Comparison of ENCODE assay signal across 2 cellular contexts in the genomic region with DNA sequence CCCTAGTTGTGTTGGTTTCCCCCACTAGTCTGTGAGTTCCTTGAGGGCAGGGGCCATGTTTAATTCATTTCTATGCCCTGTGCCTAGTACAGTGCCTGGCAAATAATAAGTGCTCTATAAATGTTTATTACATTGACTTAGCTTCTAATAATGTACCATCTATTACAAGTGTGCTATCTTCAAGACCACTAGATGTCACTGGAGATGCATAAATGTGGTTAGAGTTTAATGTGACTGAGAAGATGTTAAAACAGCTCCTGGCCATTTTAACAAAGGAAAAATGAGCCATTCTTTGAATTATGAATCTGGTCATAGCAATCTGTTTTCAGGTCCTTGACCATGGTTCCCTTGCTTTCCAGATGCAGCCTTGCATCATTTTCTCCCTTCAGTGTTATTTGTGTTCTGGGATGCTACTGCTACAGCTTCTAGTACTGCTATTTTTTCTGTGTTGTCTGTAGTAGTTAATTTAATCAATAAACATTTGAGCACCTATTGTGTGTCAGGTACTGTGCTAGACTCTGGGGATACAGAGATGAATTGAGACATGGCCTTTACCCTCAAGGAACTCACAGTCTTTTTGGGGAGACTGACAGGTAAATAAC.
TF ChIP-seq lines count a peak whose summit lies in the region.

No MANE protein-coding gene starts in this region.

TF ChIP-seq in GM23338, 12 proteins besides CTCF, POLR2A, EP300 and RAD21:
- TF ChIP-seq ZNF331 (CRISPR knock-in tag; IDR thresholded peaks at IDR 0.05; ENCODE audit: low read depth) (no peak), ZNF114 (CRISPR knock-in tag; IDR thresholded peaks at IDR 0.05) (no peak), EZH2 (IDR thresholded peaks at IDR 0.05; ENCODE audit: low read depth, unreplicated experiment) (no peak), CREB1 (CRISPR knock-in tag; IDR thresholded peaks at IDR 0.05; ENCODE audit: low read depth) (no peak), JUNB (IDR thresholded peaks at IDR 0.05; ENCODE audit: unreplicated experiment) (no peak), POLR2AphosphoS5 (IDR thresholded peaks at IDR 0.05; ENCODE audit: low read depth) (no peak)
- TF ChIP-seq, protein P1, sequence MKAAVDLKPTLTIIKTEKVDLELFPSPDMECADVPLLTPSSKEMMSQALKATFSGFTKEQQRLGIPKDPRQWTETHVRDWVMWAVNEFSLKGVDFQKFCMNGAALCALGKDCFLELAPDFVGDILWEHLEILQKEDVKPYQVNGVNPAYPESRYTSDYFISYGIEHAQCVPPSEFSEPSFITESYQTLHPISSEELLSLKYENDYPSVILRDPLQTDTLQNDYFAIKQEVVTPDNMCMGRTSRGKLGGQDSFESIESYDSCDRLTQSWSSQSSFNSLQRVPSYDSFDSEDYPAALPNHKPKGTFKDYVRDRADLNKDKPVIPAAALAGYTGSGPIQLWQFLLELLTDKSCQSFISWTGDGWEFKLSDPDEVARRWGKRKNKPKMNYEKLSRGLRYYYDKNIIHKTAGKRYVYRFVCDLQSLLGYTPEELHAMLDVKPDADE (IDR thresholded peaks at IDR 0.05) = no peak
- TF ChIP-seq, protein P2, sequence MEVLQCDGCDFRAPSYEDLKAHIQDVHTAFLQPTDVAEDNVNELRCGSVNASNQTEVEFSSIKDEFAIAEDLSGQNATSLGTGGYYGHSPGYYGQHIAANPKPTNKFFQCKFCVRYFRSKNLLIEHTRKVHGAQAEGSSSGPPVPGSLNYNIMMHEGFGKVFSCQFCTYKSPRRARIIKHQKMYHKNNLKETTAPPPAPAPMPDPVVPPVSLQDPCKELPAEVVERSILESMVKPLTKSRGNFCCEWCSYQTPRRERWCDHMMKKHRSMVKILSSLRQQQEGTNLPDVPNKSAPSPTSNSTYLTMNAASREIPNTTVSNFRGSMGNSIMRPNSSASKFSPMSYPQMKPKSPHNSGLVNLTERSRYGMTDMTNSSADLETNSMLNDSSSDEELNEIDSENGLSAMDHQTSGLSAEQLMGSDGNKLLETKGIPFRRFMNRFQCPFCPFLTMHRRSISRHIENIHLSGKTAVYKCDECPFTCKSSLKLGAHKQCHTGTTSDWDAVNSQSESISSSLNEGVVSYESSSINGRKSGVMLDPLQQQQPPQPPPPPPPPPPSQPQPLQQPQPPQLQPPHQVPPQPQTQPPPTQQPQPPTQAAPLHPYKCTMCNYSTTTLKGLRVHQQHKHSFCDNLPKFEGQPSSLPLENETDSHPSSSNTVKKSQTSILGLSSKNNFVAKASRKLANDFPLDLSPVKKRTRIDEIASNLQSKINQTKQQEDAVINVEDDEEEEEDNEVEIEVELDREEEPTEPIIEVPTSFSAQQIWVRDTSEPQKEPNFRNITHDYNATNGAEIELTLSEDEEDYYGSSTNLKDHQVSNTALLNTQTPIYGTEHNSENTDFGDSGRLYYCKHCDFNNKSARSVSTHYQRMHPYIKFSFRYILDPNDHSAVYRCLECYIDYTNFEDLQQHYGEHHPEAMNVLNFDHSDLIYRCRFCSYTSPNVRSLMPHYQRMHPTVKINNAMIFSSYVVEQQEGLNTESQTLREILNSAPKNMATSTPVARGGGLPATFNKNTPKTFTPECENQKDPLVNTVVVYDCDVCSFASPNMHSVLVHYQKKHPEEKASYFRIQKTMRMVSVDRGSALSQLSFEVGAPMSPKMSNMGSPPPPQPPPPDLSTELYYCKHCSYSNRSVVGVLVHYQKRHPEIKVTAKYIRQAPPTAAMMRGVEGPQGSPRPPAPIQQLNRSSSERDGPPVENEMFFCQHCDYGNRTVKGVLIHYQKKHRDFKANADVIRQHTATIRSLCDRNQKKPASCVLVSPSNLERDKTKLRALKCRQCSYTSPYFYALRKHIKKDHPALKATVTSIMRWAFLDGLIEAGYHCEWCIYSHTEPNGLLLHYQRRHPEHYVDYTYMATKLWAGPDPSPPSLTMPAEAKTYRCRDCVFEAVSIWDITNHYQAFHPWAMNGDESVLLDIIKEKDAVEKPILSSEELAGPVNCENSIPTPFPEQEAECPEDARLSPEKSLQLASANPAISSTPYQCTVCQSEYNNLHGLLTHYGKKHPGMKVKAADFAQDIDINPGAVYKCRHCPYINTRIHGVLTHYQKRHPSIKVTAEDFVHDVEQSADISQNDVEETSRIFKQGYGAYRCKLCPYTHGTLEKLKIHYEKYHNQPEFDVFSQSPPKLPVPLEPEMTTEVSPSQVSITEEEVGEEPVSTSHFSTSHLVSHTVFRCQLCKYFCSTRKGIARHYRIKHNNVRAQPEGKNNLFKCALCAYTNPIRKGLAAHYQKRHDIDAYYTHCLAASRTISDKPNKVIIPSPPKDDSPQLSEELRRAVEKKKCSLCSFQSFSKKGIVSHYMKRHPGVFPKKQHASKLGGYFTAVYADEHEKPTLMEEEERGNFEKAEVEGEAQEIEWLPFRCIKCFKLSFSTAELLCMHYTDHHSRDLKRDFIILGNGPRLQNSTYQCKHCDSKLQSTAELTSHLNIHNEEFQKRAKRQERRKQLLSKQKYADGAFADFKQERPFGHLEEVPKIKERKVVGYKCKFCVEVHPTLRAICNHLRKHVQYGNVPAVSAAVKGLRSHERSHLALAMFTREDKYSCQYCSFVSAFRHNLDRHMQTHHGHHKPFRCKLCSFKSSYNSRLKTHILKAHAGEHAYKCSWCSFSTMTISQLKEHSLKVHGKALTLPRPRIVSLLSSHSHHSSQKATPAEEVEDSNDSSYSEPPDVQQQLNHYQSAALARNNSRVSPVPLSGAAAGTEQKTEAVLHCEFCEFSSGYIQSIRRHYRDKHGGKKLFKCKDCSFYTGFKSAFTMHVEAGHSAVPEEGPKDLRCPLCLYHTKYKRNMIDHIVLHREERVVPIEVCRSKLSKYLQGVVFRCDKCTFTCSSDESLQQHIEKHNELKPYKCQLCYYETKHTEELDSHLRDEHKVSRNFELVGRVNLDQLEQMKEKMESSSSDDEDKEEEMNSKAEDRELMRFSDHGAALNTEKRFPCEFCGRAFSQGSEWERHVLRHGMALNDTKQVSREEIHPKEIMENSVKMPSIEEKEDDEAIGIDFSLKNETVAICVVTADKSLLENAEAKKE (CRISPR knock-in tag; IDR thresholded peaks at IDR 0.05) = no peak

TF ChIP-seq in K562, 482 proteins besides CTCF, POLR2A, EP300 and RAD21:
- TF ChIP-seq POLR2G (IDR thresholded peaks at IDR 0.05; ENCODE audit: low read depth, low read length) (no peak), ZKSCAN8 (CRISPR knock-in tag; IDR thresholded peaks at IDR 0.05) (peak; percentile 80; the same call in 1 of the 2 replicates), SMC3 (conservative IDR thresholded peaks at IDR 0.05; ENCODE audit: insufficient read depth, low read depth, low read length) (peak; percentile 51; the same call in 1 of the 2 replicates), RBM25 (IDR thresholded peaks at IDR 0.05; ENCODE audit: low read depth, low read length, severe bottlenecking) (peak; percentile 19)
- TF ChIP-seq, protein P3, sequence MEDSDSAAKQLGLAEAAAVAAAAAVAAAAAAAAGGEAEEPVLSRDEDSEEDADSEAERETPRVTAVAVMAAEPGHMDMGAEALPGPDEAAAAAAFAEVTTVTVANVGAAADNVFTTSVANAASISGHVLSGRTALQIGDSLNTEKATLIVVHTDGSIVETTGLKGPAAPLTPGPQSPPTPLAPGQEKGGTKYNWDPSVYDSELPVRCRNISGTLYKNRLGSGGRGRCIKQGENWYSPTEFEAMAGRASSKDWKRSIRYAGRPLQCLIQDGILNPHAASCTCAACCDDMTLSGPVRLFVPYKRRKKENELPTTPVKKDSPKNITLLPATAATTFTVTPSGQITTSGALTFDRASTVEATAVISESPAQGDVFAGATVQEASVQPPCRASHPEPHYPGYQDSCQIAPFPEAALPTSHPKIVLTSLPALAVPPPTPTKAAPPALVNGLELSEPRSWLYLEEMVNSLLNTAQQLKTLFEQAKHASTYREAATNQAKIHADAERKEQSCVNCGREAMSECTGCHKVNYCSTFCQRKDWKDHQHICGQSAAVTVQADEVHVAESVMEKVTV (CRISPR knock-in tag; IDR thresholded peaks at IDR 0.05) = peak; percentile 65; the same call in 1 of the 2 replicates
